In the genomic region with DNA sequence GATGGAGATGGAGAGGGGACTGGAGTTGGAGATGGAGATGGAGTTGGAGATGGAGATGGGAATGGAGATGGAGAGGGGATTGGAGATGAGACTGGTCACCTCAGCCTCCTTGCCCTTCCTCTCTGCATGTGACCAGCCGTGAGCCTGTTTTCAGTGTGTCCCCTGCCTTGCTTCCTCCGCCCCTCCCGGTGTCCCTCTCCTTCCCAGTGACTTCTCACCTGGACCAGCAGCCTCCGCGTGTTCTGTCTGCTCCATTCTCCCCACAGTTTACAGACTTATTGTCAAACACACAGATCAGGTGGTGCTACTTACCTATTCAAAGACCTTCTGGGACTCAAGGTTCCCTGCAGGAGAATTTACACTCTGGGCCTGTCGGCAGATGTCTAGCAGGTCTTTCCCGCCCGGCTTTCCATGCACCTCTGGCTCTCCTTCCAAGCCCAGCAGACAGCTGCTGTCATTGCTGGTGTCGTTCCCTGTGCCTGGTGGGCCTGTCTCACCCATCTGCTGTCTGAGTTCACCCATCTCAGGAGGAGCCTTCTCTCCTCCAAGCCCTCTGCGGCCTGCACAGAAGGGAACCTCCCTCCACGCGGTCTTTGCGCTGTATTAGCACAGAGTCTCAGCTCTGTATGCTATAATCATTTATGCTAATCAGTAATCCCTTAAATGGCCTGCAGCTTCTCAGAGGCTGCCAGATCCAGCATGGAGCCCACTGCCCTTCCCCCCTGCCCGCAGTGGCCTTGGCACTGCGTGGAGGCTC, we compare ENCODE assay signal across 26 cellular contexts.
"Had no signal": no experiment of that assay in that cellular context is flagged by ENCODE, and none has a peak within 500 bp of the region (broad histone marks: within the 10 kb centered on the region; RNA-seq: fewer than 3 reads in every experiment).

No MANE protein-coding gene starts in this region.

- H3K9me3 Mint-ChIP-seq: activated B cell treated with CpG ODN at 0.5 μM for 24 hours; activated CD4-positive, alpha-beta T cell treated with anti-CD3 and anti-CD28 coated beads, Interleukin-2, amount 10 ng/mL, durations not matched to agents 24 days and 14 days; activated naive CD4-positive, alpha-beta T cell treated with anti-CD3 and anti-CD28 coated beads, Interleukin-2, amount 50 U/mL, for 24 hours; activated T-cell treated with anti-CD3 and anti-CD28 coated beads, Interleukin-2, amount 50 U/mL, for 24 hours; activated T-helper 1 cell treated with anti-CD3 and anti-CD28 coated beads, Interleukin-12 subunit alpha, Interleukin-12 subunit beta, Interleukin-2, Interleukin-4 antibody, amounts not matched to agents 30 ng/mL and 10 ng/mL and 1 ng/mL, durations not matched to agents 14 hours and 24 hours and 36 hours had no signal

- ATAC-seq: activated CD8-positive, alpha-beta memory T cell treated with anti-CD3 and anti-CD28 coated beads, Interleukin-2, amount 10 ng/mL, durations not matched to agents 7 days and 5 days; T-helper 17 cell had no signal

- DNase-seq: activated B cell treated with CpG ODN at 0.5 μM for 24 hours; activated CD4-positive, alpha-beta T cell treated with anti-CD3 and anti-CD28 coated beads for 1 hour; activated CD4-positive, alpha-beta T cell treated with anti-CD3 and anti-CD28 coated beads, Interleukin-2, amount 10 ng/mL, durations not matched to agents 24 days and 14 days; activated CD4-positive, alpha-beta T cell treated with anti-CD3 and anti-CD28 coated beads, Interleukin-2, amount 50 U/mL, for 48 hours; activated CD8-positive, alpha-beta memory T cell treated with anti-CD3 and anti-CD28 coated beads, Interleukin-2, amount 10 ng/mL, durations not matched to agents 7 days and 5 days; activated effector memory CD4-positive, alpha-beta T cell treated with Interleukin-2 at 50 U/mL for 16 hours; activated naive CD4-positive, alpha-beta T cell; activated T-cell treated with anti-CD3 and anti-CD28 coated beads, Interleukin-2, amount 50 U/mL, for 24 hours; IMR-90; Kasumi-1; KBM-7; NCI-H1105 treated with DMSO at 0.1 percent for 48 hours; NCI-H1436 treated with DMSO at 0.1 percent for 48 hours; NCI-H187; NCI-H2081; NCI-H345; NCI-H510A; NCI-H526 treated with DMSO at 0.1 percent for 48 hours; Peyer's patch; SHP77; T-helper 17 cell; T-helper 9 cell had no signal

- H3K27me3 Mint-ChIP-seq: activated B cell treated with CpG ODN at 0.5 μM for 24 hours; activated CD4-positive, alpha-beta T cell treated with anti-CD3 and anti-CD28 coated beads, Interleukin-2, amount 10 ng/mL, durations not matched to agents 24 days and 14 days; activated CD8-positive, alpha-beta memory T cell treated with anti-CD3 and anti-CD28 coated beads, Interleukin-2, amount 10 ng/mL, durations not matched to agents 7 days and 5 days; activated naive CD4-positive, alpha-beta T cell treated with anti-CD3 and anti-CD28 coated beads, Interleukin-2, amount 50 U/mL, for 24 hours; activated T-cell treated with anti-CD3 and anti-CD28 coated beads, Interleukin-2, amount 50 U/mL, for 24 hours had no signal

- H3K4me1 ChIP-seq: Peyer's patch, SJSA1 had no signal

- H3K36me3 ChIP-seq: Peyer's patch, SJSA1 had no signal

- H3K27me3 ChIP-seq: Peyer's patch, SJSA1 had no signal

- H3K4me3 ChIP-seq: Peyer's patch, SJSA1 had no signal

- H3K36me3 Mint-ChIP-seq: activated CD8-positive, alpha-beta memory T cell treated with anti-CD3 and anti-CD28 coated beads, Interleukin-2, amount 10 ng/mL, durations not matched to agents 7 days and 5 days; activated naive CD4-positive, alpha-beta T cell treated with anti-CD3 and anti-CD28 coated beads, Interleukin-2, amount 50 U/mL, for 24 hours had no signal

- H3K9me3 ChIP-seq: Peyer's patch, SJSA1 had no signal

- H3K27ac ChIP-seq: Peyer's patch, RWPE1, SJSA1 had no signal

- H3K4me1 Mint-ChIP-seq: activated B cell treated with CpG ODN at 0.5 μM for 24 hours; activated CD4-positive, alpha-beta T cell treated with anti-CD3 and anti-CD28 coated beads, Interleukin-2, amount 10 ng/mL, durations not matched to agents 24 days and 14 days; activated CD8-positive, alpha-beta memory T cell treated with anti-CD3 and anti-CD28 coated beads, Interleukin-2, amount 10 ng/mL, durations not matched to agents 7 days and 5 days; activated naive CD4-positive, alpha-beta T cell treated with anti-CD3 and anti-CD28 coated beads, Interleukin-2, amount 50 U/mL, for 24 hours; T-helper 17 cell had no signal

- H3K4me3 Mint-ChIP-seq: activated B cell treated with CpG ODN at 0.5 μM for 24 hours; activated CD4-positive, alpha-beta T cell treated with anti-CD3 and anti-CD28 coated beads, Interleukin-2, amount 10 ng/mL, durations not matched to agents 24 days and 14 days; activated CD8-positive, alpha-beta memory T cell treated with anti-CD3 and anti-CD28 coated beads, Interleukin-2, amount 10 ng/mL, durations not matched to agents 7 days and 5 days; activated naive CD4-positive, alpha-beta T cell treated with anti-CD3 and anti-CD28 coated beads, Interleukin-2, amount 50 U/mL, for 24 hours; activated T-cell treated with anti-CD3 and anti-CD28 coated beads, Interleukin-2, amount 50 U/mL, for 24 hours; activated T-helper 1 cell treated with anti-CD3 and anti-CD28 coated beads, Interleukin-12 subunit alpha, Interleukin-12 subunit beta, Interleukin-2, Interleukin-4 antibody, amounts not matched to agents 30 ng/mL and 10 ng/mL and 1 ng/mL, durations not matched to agents 14 hours and 24 hours and 36 hours; T-helper 17 cell had no signal

- H3K27ac Mint-ChIP-seq: activated B cell treated with CpG ODN at 0.5 μM for 24 hours; activated CD4-positive, alpha-beta T cell treated with anti-CD3 and anti-CD28 coated beads, Interleukin-2, amount 10 ng/mL, durations not matched to agents 24 days and 14 days; activated CD8-positive, alpha-beta memory T cell treated with anti-CD3 and anti-CD28 coated beads, Interleukin-2, amount 10 ng/mL, durations not matched to agents 7 days and 5 days; activated naive CD4-positive, alpha-beta T cell treated with anti-CD3 and anti-CD28 coated beads, Interleukin-2, amount 50 U/mL, for 24 hours; activated T-cell treated with anti-CD3 and anti-CD28 coated beads, Interleukin-2, amount 50 U/mL, for 24 hours; activated T-helper 1 cell treated with anti-CD3 and anti-CD28 coated beads, Interleukin-12 subunit alpha, Interleukin-12 subunit beta, Interleukin-2, Interleukin-4 antibody, amounts not matched to agents 30 ng/mL and 10 ng/mL and 1 ng/mL, durations not matched to agents 14 hours and 24 hours and 36 hours; T-helper 17 cell had no signal
